9 cellular contexts compared by ENCODE assay signal in genomic region chr5:172411423-172412111, GRCh38. TPM values are rescaled to one million over a fixed set of nuclear protein-coding genes. Genes with fewer than 3 reads are reported as not detected.
DNase-seq lines count a peak whose midpoint lies in the region; ATAC-seq and TF ChIP-seq lines count a peak whose summit lies in the region.
"Had no signal": no experiment of that assay in that cellular context is flagged by ENCODE, and none has a peak within 500 bp of the region (broad histone marks: within the 10 kb centered on the region; RNA-seq: fewer than 3 reads in every experiment).

No MANE protein-coding gene starts in this region.

- H3K9me3 Mint-ChIP-seq in activated CD8-positive, alpha-beta T cell treated with anti-CD3 and anti-CD28 coated beads for 36 hours = no peaks in the 10 kb centered on the region

- no peak for TF ChIP-seq CTCF in activated CD8-positive, alpha-beta T cell treated with anti-CD3 and anti-CD28 coated beads for 36 hours (IDR thresholded peaks at IDR 0.05)
- no peak for TF ChIP-seq CTCF in GM20000 (IDR thresholded peaks at IDR 0.05; ENCODE audit: extremely low read depth, missing control alignments)

- H3K4me1 Mint-ChIP-seq in activated CD8-positive, alpha-beta T cell treated with anti-CD3 and anti-CD28 coated beads for 36 hours (ENCODE audit: low read depth) = peaks cover 25% of the 10 kb centered on the region

- CTCF ChIA-PET in activated CD8-positive, alpha-beta T cell treated with anti-CD3 and anti-CD28 coated beads for 36 hours (lab: Charles Lee) = interaction anchor here (1.1 to 1.5 kb wide), 2 partner anchors 40 kb away, joined by 4 read pairs; no protein-coding TSS in a partner anchor

- intact Hi-C loops in activated CD8-positive, alpha-beta T cell treated with anti-CD3 and anti-CD28 coated beads for 36 hours (cut with micrococcal nuclease) = no loop called here

- peak; percentile 70 for DNase-seq in H4 (ENCODE audit: low spot score)
- peak; percentile 74 for DNase-seq in activated CD8-positive, alpha-beta T cell treated with anti-CD3 and anti-CD28 coated beads for 36 hours
- DNase-seq in globus pallidus (ENCODE audit: low spot score) = peak; percentile 43
- peak; percentile 15 to 25 for DNase-seq in stimulated activated CD4-positive, alpha-beta T cell treated with anti-CD3 and anti-CD28 coated beads, Interleukin-2, amount 100 ng/mL, for 48 hours
- DNase-seq in GM20000 (ENCODE audit: low spot score) = no peak
- DNase-seq in NCI-H1694 treated with DMSO at 0.1 percent for 48 hours (lab: John Stamatoyannopoulos, UW) = no peak
- DNase-seq in LoVo (ENCODE audit: low spot score) = no peak
- DNase-seq in NCI-H82 (lab: John Stamatoyannopoulos, UW) = no peak
- DNase-seq: mesendoderm had no signal

- no peaks in the 10 kb centered on the region for H3K36me3 Mint-ChIP-seq in activated CD8-positive, alpha-beta T cell treated with anti-CD3 and anti-CD28 coated beads for 36 hours (ENCODE audit: low read depth)

- ATAC-seq in activated CD8-positive, alpha-beta T cell treated with anti-CD3 and anti-CD28 coated beads for 36 hours = peak; percentile 88

- POLR2A ChIA-PET in activated CD8-positive, alpha-beta T cell treated with anti-CD3 and anti-CD28 coated beads for 36 hours (lab: Charles Lee) = interaction anchor here (0.6 kb wide), 1 partner anchor 26 kb away, joined by 3 read pairs; no protein-coding TSS in a partner anchor

- no peak overlapping the region for H3K4me3 Mint-ChIP-seq in activated CD8-positive, alpha-beta T cell treated with anti-CD3 and anti-CD28 coated beads for 36 hours

- peaks cover 12% of the 10 kb centered on the region for H3K27me3 Mint-ChIP-seq in activated CD8-positive, alpha-beta T cell treated with anti-CD3 and anti-CD28 coated beads for 36 hours

- H3K27ac Mint-ChIP-seq in activated CD8-positive, alpha-beta T cell treated with anti-CD3 and anti-CD28 coated beads for 36 hours = no peak overlapping the region

RNA-seq across cellular contexts. Expression of gene SH3PXD2B, which starts 42.8 kb away (rescaled TPM):
- total RNA-seq in H4 (2014; rRNA removed; shearing (Covaris generic)) = 7.7 and 9.4 TPM in 2 replicates
- total RNA-seq in activated CD8-positive, alpha-beta T cell treated with anti-CD3 and anti-CD28 coated beads for 36 hours = under 1 TPM; 0.38 to 0.47 TPM

Comparison
In these comparisons a context has a peak if more than half of its experiments do, and no peak if none do; other contexts are left out.
1. DNase-seq: peak in H4 (single experiment), activated CD8-positive, alpha-beta T cell treated with anti-CD3 and anti-CD28 coated beads for 36 hours (single experiment), globus pallidus (single experiment) and stimulated activated CD4-positive, alpha-beta T cell treated with anti-CD3 and anti-CD28 coated beads, Interleukin-2, amount 100 ng/mL, for 48 hours (2 of 2); none in GM20000 (single experiment), NCI-H1694 treated with DMSO at 0.1 percent for 48 hours (single experiment), LoVo (single experiment) and NCI-H82 (single experiment).